In the genomic region with DNA sequence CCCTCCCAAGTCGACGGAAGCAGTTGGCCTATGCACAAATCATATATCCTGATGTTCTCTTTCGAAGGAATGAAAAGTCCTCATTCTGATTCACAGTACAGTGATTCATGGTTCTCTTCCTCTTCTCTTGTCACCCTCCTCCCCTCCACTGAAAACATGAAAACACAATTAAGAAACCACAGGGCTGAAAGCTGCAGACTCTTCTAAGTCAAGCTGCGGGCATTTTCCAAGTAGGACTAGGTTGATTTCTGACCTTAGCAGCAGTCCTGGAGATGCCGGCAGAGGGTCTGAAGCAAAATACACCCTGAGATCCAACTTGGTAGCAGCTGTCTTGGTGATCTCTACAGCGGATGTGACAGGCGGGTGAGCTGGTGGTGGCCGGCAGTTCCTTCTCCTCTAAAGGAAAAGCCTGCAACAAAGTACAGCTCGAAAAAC, we compare ENCODE assay signal across 8 cellular contexts. TPM values are rescaled to one million over a fixed set of nuclear protein-coding genes. Genes with fewer than 3 reads are reported as not detected.
DNase-seq lines count a peak whose midpoint lies in the region; ATAC-seq and TF ChIP-seq lines count a peak whose summit lies in the region.

No MANE protein-coding gene starts in this region.

- peak overlapping the region; percentile 77 for H3K27ac Mint-ChIP-seq in MCF 10A (ENCODE audit: low read depth, unreplicated experiment)

- peak overlapping the region; percentile 62 for H3K4me3 Mint-ChIP-seq in MCF 10A (ENCODE audit: unreplicated experiment)

- no peaks in the 10 kb centered on the region for H3K27me3 ChIP-seq in breast epithelium

- intact Hi-C loops in MCF 10A (cut with micrococcal nuclease) = loop anchor here (1.0 to 5.0 kb wide), 5 partner anchors 25 to 118 kb away; no protein-coding TSS in a partner anchor
- intact Hi-C loops in breast epithelium (cut with DNase I; ENCODE audit: low total_unique reads) = no loop called here
- intact Hi-C loops in sciatic nerve (cut with DNase I) = no loop called here

- H3K4me1 ChIP-seq in breast epithelium = no peaks in the 10 kb centered on the region

- H3K27me3 Mint-ChIP-seq in MCF 10A (ENCODE audit: insufficient read depth, unreplicated experiment) = no peaks in the 10 kb centered on the region

- no peaks in the 10 kb centered on the region for H3K9me3 Mint-ChIP-seq in MCF 10A (ENCODE audit: unreplicated experiment)

- TSS peak; percentile 69 for BruUV-seq in MCF 10A (replicated peaks; lab: Mats Ljungman, UMichigan)

- DNase-seq in MCF 10A (ENCODE audit: unreplicated experiment) = peak; percentile 67
- no peak for DNase-seq in breast epithelium (ENCODE audit: low spot score in 2 of 2)
- peak; percentile 76 for DNase-seq in NOMO-1 treated with DMSO at 0.1 percent for 48 hours (lab: John Stamatoyannopoulos, UW; ENCODE audit: unreplicated experiment)
- DNase-seq in epithelial cell of prostate (ENCODE audit: low read depth, low spot score) = peak; percentile 68
- DNase-seq in sciatic nerve (ENCODE audit: low spot score) = no peak
- no peak for DNase-seq in LoVo (ENCODE audit: low spot score)
- DNase-seq in inferior parietal cortex (ENCODE audit: extremely low spot score) = no peak

- no peak overlapping the region for H3K4me3 ChIP-seq in breast epithelium

- H3K9me3 ChIP-seq in breast epithelium = no peaks in the 10 kb centered on the region

- TF ChIP-seq CTCF in MCF 10A (IDR thresholded peaks at IDR 0.05; ENCODE audit: unreplicated experiment) (no peak), breast epithelium (IDR thresholded peaks at IDR 0.05) (no peak)

- peaks cover 31% of the 10 kb centered on the region for H3K4me1 Mint-ChIP-seq in MCF 10A (ENCODE audit: insufficient read depth, unreplicated experiment)

- peak; percentile 62 for ATAC-seq in sciatic nerve
- no peak for ATAC-seq in HG03280 (IDR thresholded peaks at IDR 0.05; ENCODE audit: unreplicated experiment)

- POLR2A ChIA-PET in MCF 10A (lab: Yijun Ruan, JAX) = interaction anchor here (0.5 to 1.7 kb wide), 8 partner anchors 12 to 1206 kb away, joined by 3 to 6 read pairs (median 3); no protein-coding TSS in a partner anchor

- CTCF ChIA-PET in MCF 10A (lab: Yijun Ruan, JAX) = interaction anchor here (0.6 to 0.7 kb wide), 2 partner anchors 40 to 1154 kb away, joined by 4 read pairs; no protein-coding TSS in a partner anchor

- H3K27ac ChIP-seq in breast epithelium = no peak overlapping the region
- peak overlapping the region; percentile 97 for H3K27ac ChIP-seq in epithelial cell of prostate

- H3K36me3 Mint-ChIP-seq in MCF 10A (ENCODE audit: insufficient read depth, unreplicated experiment) = no peaks in the 10 kb centered on the region

- H3K36me3 ChIP-seq in breast epithelium = no peaks in the 10 kb centered on the region

- no peak for TF ChIP-seq POLR2A in breast epithelium (IDR thresholded peaks at IDR 0.05)

RNA-seq across cellular contexts. Expression of gene TMCC3, which starts 6.2 kb away (rescaled TPM):
- total RNA-seq in MCF 10A (2022) (1.9 and 7.0 TPM in 2 replicates), breast epithelium (10 to 100 TPM in 1 of 3 donors, 1 to 10 TPM in 2; 8.3 to 17.0 (median 8.9) TPM), sciatic nerve (24.9 TPM)

Comparison
In these comparisons a context has a peak if more than half of its experiments do, and no peak if none do; other contexts are left out.
1. DNase-seq: peak in MCF 10A (single experiment), NOMO-1 treated with DMSO at 0.1 percent for 48 hours (single experiment) and epithelial cell of prostate (single experiment); none in breast epithelium (0 of 2), sciatic nerve (single experiment), LoVo (single experiment) and inferior parietal cortex (single experiment).